Comparison of ENCODE assay signal across 8 cellular contexts in the genomic region with DNA sequence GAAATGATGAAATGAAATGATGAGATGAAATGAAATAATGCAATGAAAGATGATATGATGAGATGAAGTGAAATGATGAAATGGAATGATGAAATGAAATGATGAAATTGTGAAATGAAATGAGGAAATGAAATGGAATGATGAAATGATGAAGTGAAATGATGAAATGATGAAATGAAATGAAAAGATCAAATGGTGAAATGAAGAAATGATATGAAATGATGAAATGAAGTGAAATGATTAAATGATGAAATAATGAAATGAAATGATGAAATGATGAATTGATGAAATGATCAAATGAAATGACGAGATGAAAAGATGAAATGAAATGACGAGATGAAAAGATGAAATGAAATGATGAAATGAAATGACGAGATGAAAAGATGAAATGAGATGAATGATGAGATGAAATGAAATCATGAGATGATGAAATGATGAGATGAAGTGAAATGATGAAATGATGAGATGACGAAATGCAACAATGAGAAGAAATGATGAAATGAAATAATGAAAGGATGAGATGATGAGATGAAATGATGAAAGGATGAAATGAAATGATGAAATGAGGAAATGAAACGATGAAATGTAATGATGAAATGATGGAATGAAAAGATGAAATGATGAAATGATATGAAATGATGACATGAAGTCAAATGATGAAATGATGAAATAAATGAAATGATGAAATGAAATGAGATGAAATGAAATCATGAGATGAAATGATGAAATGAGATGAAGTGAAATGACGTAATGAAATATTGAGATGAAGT.
A peak's percentile ranks its signal among the peaks of the same experiment; 100 is the strongest.
DNase-seq lines count a peak whose midpoint lies in the region; ATAC-seq and TF ChIP-seq lines count a peak whose summit lies in the region.
"Not testable (repeated sequence)": the region's sequence is repeated elsewhere in the genome, so short reads cannot be mapped to it uniquely, and the experiment has no call there.

No MANE protein-coding gene starts in this region.

- CTCF ChIA-PET in CD4-positive, alpha-beta memory T cell (lab: Charles Lee; ENCODE audit: partially characterized antibody); activated CD8-positive, alpha-beta memory T cell treated with anti-CD3 and anti-CD28 coated beads, Interleukin-2, amount 10 ng/mL, durations not matched to agents 7 days and 5 days (lab: Charles Lee): not testable (repeated sequence)

- not testable (repeated sequence) for H3K9me3 ChIP-seq in CD4-positive, alpha-beta memory T cell (ENCODE audit: control insufficient read depth in 1 of 2, low read length in 2 of 2); Karpas-422 (ENCODE audit: low read length); endodermal cell (ENCODE audit: control insufficient read depth, low read length)

- peak overlapping the region; percentile 66 to 85 (median 79) for H3K4me3 Mint-ChIP-seq in CD4-positive, alpha-beta memory T cell
- peak overlapping the region; percentile 47 for H3K4me3 Mint-ChIP-seq in T-helper 2 cell treated with Interferon-gamma antibody and Interleukin-4, amounts not matched to agents 5 μg/mL and 100 μg/mL, for 36 hours
- peak overlapping the region; percentile 54 for H3K4me3 Mint-ChIP-seq in activated CD8-positive, alpha-beta memory T cell treated with anti-CD3 and anti-CD28 coated beads, Interleukin-2, amount 10 ng/mL, durations not matched to agents 7 days and 5 days
- peak overlapping the region; percentile 84 for H3K4me3 Mint-ChIP-seq in activated naive CD8-positive, alpha-beta T cell
- peak overlapping the region; percentile 78 for H3K4me3 Mint-ChIP-seq in endodermal cell
- H3K4me3 Mint-ChIP-seq in naive thymus-derived CD8-positive, alpha-beta T cell, result peak overlapping the region; percentile 41 to 85 (median 75)
- H3K4me3 Mint-ChIP-seq in stimulated activated naive B cell treated with anti-CD40 and anti-IgM and Interleukin-4, amounts not matched to agents 10 μg/mL and 1 μg/mL and 100 μg/mL, for 72 hours, result peak overlapping the region; percentile 14 to 67

- POLR2A ChIA-PET in CD4-positive, alpha-beta memory T cell (lab: Charles Lee; ENCODE audit: partially characterized antibody); naive thymus-derived CD8-positive, alpha-beta T cell (lab: Charles Lee): not testable (repeated sequence)

- H3K36me3 ChIP-seq in CD4-positive, alpha-beta memory T cell (ENCODE audit: insufficient read depth, low read length); Karpas-422 (ENCODE audit: insufficient read depth, low read length); endodermal cell (ENCODE audit: control insufficient read depth, insufficient read depth, low read length): not testable (repeated sequence)

- not testable (repeated sequence) for ATAC-seq in activated CD8-positive, alpha-beta memory T cell treated with anti-CD3 and anti-CD28 coated beads, Interleukin-2, amount 10 ng/mL, durations not matched to agents 7 days and 5 days; naive thymus-derived CD8-positive, alpha-beta T cell; stimulated activated naive B cell treated with anti-CD40 and anti-IgM and Interleukin-4, amounts not matched to agents 10 μg/mL and 1 μg/mL and 100 μg/mL, for 72 hours (replicated peaks)

- intact Hi-C loops in CD4-positive, alpha-beta memory T cell (cut with micrococcal nuclease), result not testable (repeated sequence)

- H3K4me2 ChIP-seq in Karpas-422 (ENCODE audit: low read depth, low read length, poor library complexity, severe bottlenecking), result not testable (repeated sequence)

- peaks cover 11 to 22% (median 16%) of the 10 kb centered on the region in 4 donors for H3K4me1 Mint-ChIP-seq in CD4-positive, alpha-beta memory T cell
- H3K4me1 Mint-ChIP-seq in T-helper 2 cell treated with Interferon-gamma antibody and Interleukin-4, amounts not matched to agents 5 μg/mL and 100 μg/mL, for 36 hours (ENCODE audit: low read depth); endodermal cell: not testable (repeated sequence)
- H3K4me1 Mint-ChIP-seq in activated CD8-positive, alpha-beta memory T cell treated with anti-CD3 and anti-CD28 coated beads, Interleukin-2, amount 10 ng/mL, durations not matched to agents 7 days and 5 days, result peaks cover 10% of the 10 kb centered on the region
- peaks cover 12% of the 10 kb centered on the region for H3K4me1 Mint-ChIP-seq in activated naive CD8-positive, alpha-beta T cell (ENCODE audit: low read depth)
- H3K4me1 Mint-ChIP-seq in naive thymus-derived CD8-positive, alpha-beta T cell, result peaks cover 7 to 17% (median 11%) of the 10 kb centered on the region in 4 donors
- peaks cover 15 to 21% of the 10 kb centered on the region in 2 donors for H3K4me1 Mint-ChIP-seq in stimulated activated naive B cell treated with anti-CD40 and anti-IgM and Interleukin-4, amounts not matched to agents 10 μg/mL and 1 μg/mL and 100 μg/mL, for 72 hours

- not testable (repeated sequence) for H3K27me3 ChIP-seq in CD4-positive, alpha-beta memory T cell (ENCODE audit: insufficient read depth, low read length); Karpas-422 (ENCODE audit: low read length); endodermal cell (ENCODE audit: control insufficient read depth, insufficient read depth, low read length, poor library complexity, severe bottlenecking)

- H3K36me3 Mint-ChIP-seq in CD4-positive, alpha-beta memory T cell, result peaks cover 12% of the 10 kb centered on the region in 2 donors
- peaks cover 16% of the 10 kb centered on the region for H3K36me3 Mint-ChIP-seq in T-helper 2 cell treated with Interferon-gamma antibody and Interleukin-4, amounts not matched to agents 5 μg/mL and 100 μg/mL, for 36 hours (ENCODE audit: low read depth)
- H3K36me3 Mint-ChIP-seq in activated CD8-positive, alpha-beta memory T cell treated with anti-CD3 and anti-CD28 coated beads, Interleukin-2, amount 10 ng/mL, durations not matched to agents 7 days and 5 days, result peaks cover 18% of the 10 kb centered on the region
- peaks cover 14% of the 10 kb centered on the region for H3K36me3 Mint-ChIP-seq in activated naive CD8-positive, alpha-beta T cell
- peaks cover 14% of the 10 kb centered on the region for H3K36me3 Mint-ChIP-seq in endodermal cell (ENCODE audit: low read depth)
- peaks cover 10 to 17% (median 16%) of the 10 kb centered on the region in 3 donors for H3K36me3 Mint-ChIP-seq in naive thymus-derived CD8-positive, alpha-beta T cell
- peaks cover 19 to 20% of the 10 kb centered on the region in 2 donors for H3K36me3 Mint-ChIP-seq in stimulated activated naive B cell treated with anti-CD40 and anti-IgM and Interleukin-4, amounts not matched to agents 10 μg/mL and 1 μg/mL and 100 μg/mL, for 72 hours

- not testable (repeated sequence) for H3K4me3 ChIP-seq in CD4-positive, alpha-beta memory T cell (ENCODE audit: low read length in 2 of 2); Karpas-422 (ENCODE audit: low read length); endodermal cell (ENCODE audit: low read length)

- H3K79me2 ChIP-seq in Karpas-422 (ENCODE audit: low read length), result not testable (repeated sequence)

- TF ChIP-seq CTCF in endodermal cell (conservative IDR thresholded peaks at IDR 0.05), result not testable (repeated sequence)

- H3K27me3 Mint-ChIP-seq in CD4-positive, alpha-beta memory T cell; activated naive CD8-positive, alpha-beta T cell: not testable (repeated sequence)
- H3K27me3 Mint-ChIP-seq in T-helper 2 cell treated with Interferon-gamma antibody and Interleukin-4, amounts not matched to agents 5 μg/mL and 100 μg/mL, for 36 hours (ENCODE audit: low read depth), result peaks cover 15% of the 10 kb centered on the region
- peaks cover 14% of the 10 kb centered on the region for H3K27me3 Mint-ChIP-seq in activated CD8-positive, alpha-beta memory T cell treated with anti-CD3 and anti-CD28 coated beads, Interleukin-2, amount 10 ng/mL, durations not matched to agents 7 days and 5 days
- peaks cover 14% of the 10 kb centered on the region for H3K27me3 Mint-ChIP-seq in endodermal cell (ENCODE audit: insufficient read depth)
- H3K27me3 Mint-ChIP-seq in naive thymus-derived CD8-positive, alpha-beta T cell, result peaks cover 8 to 19% (median 17%) of the 10 kb centered on the region in 5 donors
- H3K27me3 Mint-ChIP-seq in stimulated activated naive B cell treated with anti-CD40 and anti-IgM and Interleukin-4, amounts not matched to agents 10 μg/mL and 1 μg/mL and 100 μg/mL, for 72 hours, result peaks cover 24 to 27% of the 10 kb centered on the region in 2 donors

- DNase-seq in CD4-positive, alpha-beta memory T cell; T-helper 2 cell treated with Interferon-gamma antibody and Interleukin-4, amounts not matched to agents 5 μg/mL and 100 μg/mL, for 36 hours (ENCODE audit: low spot score); activated CD8-positive, alpha-beta memory T cell treated with anti-CD3 and anti-CD28 coated beads, Interleukin-2, amount 10 ng/mL, durations not matched to agents 7 days and 5 days; endodermal cell; naive thymus-derived CD8-positive, alpha-beta T cell; stimulated activated naive B cell treated with anti-CD40 and anti-IgM and Interleukin-4, amounts not matched to agents 10 μg/mL and 1 μg/mL and 100 μg/mL, for 72 hours: not testable (repeated sequence)
- peak; percentile 19 for DNase-seq in Karpas-422

- 78 to 79% methylated on average over 5 to 6 of the region's 6 CpGs for WGBS in endodermal cell (ENCODE audit: insufficient coverage in 1 of 2, insufficient read length in 1 of 2), 2 experiments

- peaks cover 5 to 26% (median 19%) of the 10 kb centered on the region in 8 donors for H3K9me3 Mint-ChIP-seq in CD4-positive, alpha-beta memory T cell
- peaks cover 19% of the 10 kb centered on the region for H3K9me3 Mint-ChIP-seq in T-helper 2 cell treated with Interferon-gamma antibody and Interleukin-4, amounts not matched to agents 5 μg/mL and 100 μg/mL, for 36 hours
- H3K9me3 Mint-ChIP-seq in activated CD8-positive, alpha-beta memory T cell treated with anti-CD3 and anti-CD28 coated beads, Interleukin-2, amount 10 ng/mL, durations not matched to agents 7 days and 5 days (ENCODE audit: low read depth), result peaks cover 16% of the 10 kb centered on the region
- peaks cover 15% of the 10 kb centered on the region for H3K9me3 Mint-ChIP-seq in activated naive CD8-positive, alpha-beta T cell (ENCODE audit: low read depth)
- H3K9me3 Mint-ChIP-seq in endodermal cell, result peaks cover 26% of the 10 kb centered on the region
- H3K9me3 Mint-ChIP-seq in naive thymus-derived CD8-positive, alpha-beta T cell, result peaks cover 11 to 24% (median 16%) of the 10 kb centered on the region in 9 donors
- peaks cover 11 to 17% of the 10 kb centered on the region in 2 donors for H3K9me3 Mint-ChIP-seq in stimulated activated naive B cell treated with anti-CD40 and anti-IgM and Interleukin-4, amounts not matched to agents 10 μg/mL and 1 μg/mL and 100 μg/mL, for 72 hours

- not testable (repeated sequence) for H3K9ac ChIP-seq in Karpas-422 (ENCODE audit: low read length); endodermal cell (ENCODE audit: extremely low read depth, low read length, poor library complexity, severe bottlenecking)

- H3K27ac Mint-ChIP-seq in CD4-positive, alpha-beta memory T cell, result peak overlapping the region; percentile 33 to 93 (median 69)
- peak overlapping the region; percentile 44 for H3K27ac Mint-ChIP-seq in T-helper 2 cell treated with Interferon-gamma antibody and Interleukin-4, amounts not matched to agents 5 μg/mL and 100 μg/mL, for 36 hours
- not testable (repeated sequence) for H3K27ac Mint-ChIP-seq in activated CD8-positive, alpha-beta memory T cell treated with anti-CD3 and anti-CD28 coated beads, Interleukin-2, amount 10 ng/mL, durations not matched to agents 7 days and 5 days
- peak overlapping the region; percentile 3 for H3K27ac Mint-ChIP-seq in activated naive CD8-positive, alpha-beta T cell
- peak overlapping the region; percentile 95 for H3K27ac Mint-ChIP-seq in endodermal cell
- H3K27ac Mint-ChIP-seq in naive thymus-derived CD8-positive, alpha-beta T cell, result peak overlapping the region in 6 of 10 donors; percentile 12 to 82 (median 38)
- H3K27ac Mint-ChIP-seq in stimulated activated naive B cell treated with anti-CD40 and anti-IgM and Interleukin-4, amounts not matched to agents 10 μg/mL and 1 μg/mL and 100 μg/mL, for 72 hours, result peak overlapping the region; percentile 37

- H3K4me1 ChIP-seq in CD4-positive, alpha-beta memory T cell (ENCODE audit: insufficient read depth, low read length); Karpas-422 (ENCODE audit: low read length); endodermal cell (ENCODE audit: control insufficient read depth, insufficient read depth, low read length): not testable (repeated sequence)

- H2AFZ ChIP-seq in Karpas-422 (ENCODE audit: low read length), result not testable (repeated sequence)

- H3K27ac ChIP-seq in CD4-positive, alpha-beta memory T cell (ENCODE audit: low read depth, low read length); Karpas-422 (ENCODE audit: low read length); endodermal cell (ENCODE audit: low read depth, low read length): not testable (repeated sequence)

- H4K20me1 ChIP-seq in Karpas-422 (ENCODE audit: insufficient read depth, low read depth, low read length), result not testable (repeated sequence)

- not testable (repeated sequence) for H3K9me2 ChIP-seq in Karpas-422 (replicated peaks; ENCODE audit: insufficient read depth, low read length)
